Comparison of ENCODE assay signal across 27 cellular contexts in the genomic region with DNA sequence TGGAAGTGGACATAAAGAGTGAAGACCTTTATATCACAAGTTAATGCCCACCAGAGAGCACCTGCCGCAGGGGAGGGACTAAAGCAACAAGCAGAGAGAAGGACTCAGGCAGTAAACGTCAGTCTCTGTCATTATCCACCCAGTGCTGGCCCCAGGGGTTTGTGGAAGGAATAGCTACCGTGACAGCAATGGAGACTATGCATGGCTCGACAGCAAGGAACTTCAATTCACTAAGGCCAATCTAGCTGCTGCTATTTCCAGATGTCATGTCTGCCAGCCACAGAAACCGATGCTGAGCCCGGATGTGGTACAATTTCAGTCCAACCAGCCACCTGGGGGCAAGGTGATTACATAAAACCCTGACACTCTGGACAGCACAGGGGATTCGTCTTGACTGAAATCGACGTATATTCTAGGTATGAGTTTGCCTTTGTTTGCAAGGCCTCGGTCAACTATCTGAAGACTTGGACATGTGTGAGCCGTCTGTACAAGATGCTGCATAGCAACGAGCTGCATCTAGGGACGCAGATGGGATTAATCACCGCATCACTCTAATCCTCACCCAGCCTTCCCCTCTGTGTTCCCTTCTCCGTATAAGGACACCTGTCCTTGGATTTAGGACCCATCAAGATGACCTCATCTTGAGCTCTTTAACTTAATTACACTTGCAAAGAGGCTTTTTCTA.
DNase-seq lines count a peak whose midpoint lies in the region; ATAC-seq and TF ChIP-seq lines count a peak whose summit lies in the region.
"Had no signal": no experiment of that assay in that cellular context is flagged by ENCODE, and none has a peak within 500 bp of the region (broad histone marks: within the 10 kb centered on the region; RNA-seq: fewer than 3 reads in every experiment).

No MANE protein-coding gene starts in this region.

- H3K4me1 Mint-ChIP-seq in nephron progenitor cell = peaks cover 75% of the 10 kb centered on the region
- no peaks in the 10 kb centered on the region for H3K4me1 Mint-ChIP-seq in activated T-helper 1 cell treated with anti-CD3 and anti-CD28 coated beads, Interleukin-12 subunit alpha, Interleukin-12 subunit beta, Interleukin-2, Interleukin-4 antibody, amounts not matched to agents 30 ng/mL and 10 ng/mL and 1 ng/mL, durations not matched to agents 14 hours and 24 hours and 36 hours (ENCODE audit: low read depth)
- H3K4me1 Mint-ChIP-seq: activated B cell treated with CpG ODN at 0.5 μM for 24 hours; activated CD4-positive, alpha-beta T cell treated with anti-CD3 and anti-CD28 coated beads, Interleukin-2, amount 10 ng/mL, durations not matched to agents 7 days and 5 days; activated naive CD8-positive, alpha-beta T cell treated with anti-CD3 and anti-CD28 coated beads, Interleukin-2, amount 10 ng/mL, durations not matched to agents 7 days and 5 days; memory B cell had no signal

- H3K27me3 Mint-ChIP-seq in nephron progenitor cell (ENCODE audit: low read depth, poor library complexity) = peaks cover 11% of the 10 kb centered on the region
- H3K27me3 Mint-ChIP-seq in activated T-helper 1 cell treated with anti-CD3 and anti-CD28 coated beads, Interleukin-12 subunit alpha, Interleukin-12 subunit beta, Interleukin-2, Interleukin-4 antibody, amounts not matched to agents 30 ng/mL and 10 ng/mL and 1 ng/mL, durations not matched to agents 14 hours and 24 hours and 36 hours (ENCODE audit: insufficient read depth) = peaks cover 3% of the 10 kb centered on the region

- intact Hi-C loops in activated T-helper 1 cell treated with anti-CD3 and anti-CD28 coated beads, Interleukin-12 subunit alpha, Interleukin-12 subunit beta, Interleukin-2, Interleukin-4 antibody, amounts not matched to agents 30 ng/mL and 10 ng/mL and 1 ng/mL, durations not matched to agents 14 hours and 24 hours and 36 hours (cut with micrococcal nuclease) = no loop called here

- TF ChIP-seq CTCF in GM12865 (IDR thresholded peaks at IDR 0.05; ENCODE audit: insufficient read depth, low read depth, low read length, missing control alignments) = no peak
- no peak for TF ChIP-seq CTCF in nephron progenitor cell (IDR thresholded peaks at IDR 0.05)

- ATAC-seq in esophagus mucosa = no peak
- ATAC-seq: left lung had no signal

- DNase-seq in Ammon's horn (ENCODE audit: low spot score) = peak; percentile 47
- peak; percentile 19 for DNase-seq in GM12865 (ENCODE audit: low read depth)
- DNase-seq in NCI-H82 treated with DMSO at 0.1 percent for 48 hours (lab: John Stamatoyannopoulos, UW; ENCODE audit: unreplicated experiment) = peak; percentile 89
- no peak for DNase-seq in nephron progenitor cell
- DNase-seq in effector CD8-positive, alpha-beta T cell (lab: John Stamatoyannopoulos, UW) = no peak
- no peak for DNase-seq in activated T-helper 1 cell treated with anti-CD3 and anti-CD28 coated beads, Interleukin-12 subunit alpha, Interleukin-12 subunit beta, Interleukin-2, Interleukin-4 antibody, amounts not matched to agents 30 ng/mL and 10 ng/mL and 1 ng/mL, durations not matched to agents 14 hours and 24 hours and 36 hours (ENCODE audit: low spot score)
- DNase-seq: ACHN; activated B cell treated with CpG ODN at 0.5 μM for 24 hours; activated CD4-positive, alpha-beta T cell treated with anti-CD3 and anti-CD28 coated beads, Interleukin-2, amount 10 ng/mL, durations not matched to agents 7 days and 5 days; activated gamma-delta T cell; activated naive CD8-positive, alpha-beta T cell treated with anti-CD3 and anti-CD28 coated beads, Interleukin-2, amount 10 ng/mL, durations not matched to agents 7 days and 5 days; activated T-cell treated with anti-CD3 and anti-CD28 coated beads, Interleukin-2, amount 50 U/mL, for 1 hour; left lung; NCI-H1694; NCI-H2171 treated with DMSO at 0.1 percent for 48 hours; NCI-H526 treated with DMSO at 0.1 percent for 48 hours; stimulated activated naive CD4-positive, alpha-beta T cell treated with Interleukin-2 at 50 U/mL for 16 hours had no signal

- peak overlapping the region; percentile 8 for H3K27ac Mint-ChIP-seq in nephron progenitor cell
- no peak overlapping the region for H3K27ac Mint-ChIP-seq in activated T-helper 1 cell treated with anti-CD3 and anti-CD28 coated beads, Interleukin-12 subunit alpha, Interleukin-12 subunit beta, Interleukin-2, Interleukin-4 antibody, amounts not matched to agents 30 ng/mL and 10 ng/mL and 1 ng/mL, durations not matched to agents 14 hours and 24 hours and 36 hours
- H3K27ac Mint-ChIP-seq: activated B cell treated with CpG ODN at 0.5 μM for 24 hours; activated CD4-positive, alpha-beta T cell treated with anti-CD3 and anti-CD28 coated beads, Interleukin-2, amount 10 ng/mL, durations not matched to agents 7 days and 5 days; activated naive CD8-positive, alpha-beta T cell treated with anti-CD3 and anti-CD28 coated beads, Interleukin-2, amount 10 ng/mL, durations not matched to agents 7 days and 5 days; memory B cell had no signal

- H3K4me3 Mint-ChIP-seq in nephron progenitor cell = no peak overlapping the region
- H3K4me3 Mint-ChIP-seq in activated T-helper 1 cell treated with anti-CD3 and anti-CD28 coated beads, Interleukin-12 subunit alpha, Interleukin-12 subunit beta, Interleukin-2, Interleukin-4 antibody, amounts not matched to agents 30 ng/mL and 10 ng/mL and 1 ng/mL, durations not matched to agents 14 hours and 24 hours and 36 hours = no peak overlapping the region
- H3K4me3 Mint-ChIP-seq: activated B cell treated with CpG ODN at 0.5 μM for 24 hours; activated CD4-positive, alpha-beta T cell treated with anti-CD3 and anti-CD28 coated beads, Interleukin-2, amount 10 ng/mL, durations not matched to agents 7 days and 5 days; activated naive CD8-positive, alpha-beta T cell treated with anti-CD3 and anti-CD28 coated beads, Interleukin-2, amount 10 ng/mL, durations not matched to agents 7 days and 5 days; memory B cell; neural crest cell had no signal

- no peaks in the 10 kb centered on the region for H3K9me3 Mint-ChIP-seq in nephron progenitor cell
- no peaks in the 10 kb centered on the region for H3K9me3 Mint-ChIP-seq in activated T-helper 1 cell treated with anti-CD3 and anti-CD28 coated beads, Interleukin-12 subunit alpha, Interleukin-12 subunit beta, Interleukin-2, Interleukin-4 antibody, amounts not matched to agents 30 ng/mL and 10 ng/mL and 1 ng/mL, durations not matched to agents 14 hours and 24 hours and 36 hours
- H3K9me3 Mint-ChIP-seq: activated B cell treated with CpG ODN at 0.5 μM for 24 hours; activated CD4-positive, alpha-beta T cell treated with anti-CD3 and anti-CD28 coated beads, Interleukin-2, amount 10 ng/mL, durations not matched to agents 7 days and 5 days; activated naive CD8-positive, alpha-beta T cell treated with anti-CD3 and anti-CD28 coated beads, Interleukin-2, amount 10 ng/mL, durations not matched to agents 7 days and 5 days; neural crest cell had no signal

- no peak overlapping the region for H3K4me3 ChIP-seq in GM12865 (ENCODE audit: low read depth, low read length)
- H3K4me3 ChIP-seq: ascending aorta; BLaER1 treated with 17β-estradiol and CSF1 and Interleukin-3, amounts not matched to agents 10 nM and 100 nM; HAP-1; left lung; right atrium auricular region; SJSA1; smooth muscle cell; suprapubic skin had no signal

- H3K36me3 Mint-ChIP-seq in nephron progenitor cell (ENCODE audit: low read depth) = no peaks in the 10 kb centered on the region
- H3K36me3 Mint-ChIP-seq in activated T-helper 1 cell treated with anti-CD3 and anti-CD28 coated beads, Interleukin-12 subunit alpha, Interleukin-12 subunit beta, Interleukin-2, Interleukin-4 antibody, amounts not matched to agents 30 ng/mL and 10 ng/mL and 1 ng/mL, durations not matched to agents 14 hours and 24 hours and 36 hours (ENCODE audit: low read depth) = no peaks in the 10 kb centered on the region
- H3K36me3 Mint-ChIP-seq: activated naive CD8-positive, alpha-beta T cell treated with anti-CD3 and anti-CD28 coated beads, Interleukin-2, amount 10 ng/mL, durations not matched to agents 7 days and 5 days; memory B cell had no signal

Comparison
In these comparisons a context has a peak if more than half of its experiments do, and no peak if none do; other contexts are left out.
1. DNase-seq: peak in Ammon's horn (single experiment), GM12865 (single experiment) and NCI-H82 treated with DMSO at 0.1 percent for 48 hours (single experiment); none in nephron progenitor cell (single experiment), effector CD8-positive, alpha-beta T cell (single experiment) and activated T-helper 1 cell treated with anti-CD3 and anti-CD28 coated beads, Interleukin-12 subunit alpha, Interleukin-12 subunit beta, Interleukin-2, Interleukin-4 antibody, amounts not matched to agents 30 ng/mL and 10 ng/mL and 1 ng/mL, durations not matched to agents 14 hours and 24 hours and 36 hours (single experiment).